8 cellular contexts compared by ENCODE assay signal in genomic region chr14:31024577-31025334, GRCh38. TPM values are rescaled to one million over a fixed set of nuclear protein-coding genes. Genes with fewer than 3 reads are reported as not detected.
DNase-seq lines count a peak whose midpoint lies in the region; ATAC-seq and TF ChIP-seq lines count a peak whose summit lies in the region.

No MANE protein-coding gene starts in this region.

- H3K27me3 ChIP-seq in BE2C: no peaks in the 10 kb centered on the region
- H3K27me3 ChIP-seq in lung (ENCODE audit: control insufficient read depth, insufficient read depth): no peaks in the 10 kb centered on the region
- no peaks in the 10 kb centered on the region for H3K27me3 ChIP-seq in upper lobe of right lung

- peaks cover 5% of the 10 kb centered on the region for H3K36me3 Mint-ChIP-seq in IgD-negative memory B cell
- peaks cover 35% of the 10 kb centered on the region for H3K36me3 Mint-ChIP-seq in brain

- H3K4me3 ChIP-seq in BE2C (ENCODE audit: low read depth, low read length) (peak overlapping the region; percentile 81), lung (peak overlapping the region; percentile 82), upper lobe of right lung (peak overlapping the region; percentile 78)

- H3K4me1 Mint-ChIP-seq in IgD-negative memory B cell: peaks cover 28 to 41% (median 39%) of the 10 kb centered on the region in 3 donors
- peaks cover 54% of the 10 kb centered on the region for H3K4me1 Mint-ChIP-seq in brain

- ATAC-seq in lung (ENCODE audit: insufficient read depth, low FRiP score): no peak
- ATAC-seq in upper lobe of right lung: no peak
- no peak for ATAC-seq in HG03159 (IDR thresholded peaks at IDR 0.05; ENCODE audit: unreplicated experiment)

- H3K4me1 ChIP-seq in BE2C (no peaks in the 10 kb centered on the region), lung (ENCODE audit: control insufficient read depth in 2 of 2, insufficient read depth in 2 of 2, low read length in 2 of 2) (peaks cover 5 to 12% of the 10 kb centered on the region in 2 donors), upper lobe of right lung (peaks cover 22% of the 10 kb centered on the region)

- intact Hi-C loops in upper lobe of right lung (cut with DNase I): loop anchor here (10.0 kb wide), 1 partner anchor 50 kb away; no protein-coding TSS in a partner anchor

- peak overlapping the region; percentile 92 to 99 for H3K27ac ChIP-seq in lung (ENCODE audit: low read depth in 1 of 2, low read length in 1 of 2)
- H3K27ac ChIP-seq in upper lobe of right lung: peak overlapping the region; percentile 97

- TF ChIP-seq CTCF in BE2C (IDR thresholded peaks at IDR 0.05; ENCODE audit: low read depth, low read length): no peak
- TF ChIP-seq CTCF in brain (conservative IDR thresholded peaks at IDR 0.05): no peak
- TF ChIP-seq CTCF in lung (IDR thresholded peaks at IDR 0.05; ENCODE audit: control extremely low read depth, extremely low read depth): no peak
- no peak for TF ChIP-seq CTCF in upper lobe of right lung (IDR thresholded peaks at IDR 0.05)

- H3K9me3 Mint-ChIP-seq in IgD-negative memory B cell (no peaks in the 10 kb centered on the region), brain (peaks cover 0 to 8% (median 4%) of the 10 kb centered on the region in 5 experiments)

- H3K4me3 Mint-ChIP-seq in IgD-negative memory B cell: peak overlapping the region; percentile 93 to 97 (median 96)
- H3K4me3 Mint-ChIP-seq in brain: peak overlapping the region; percentile 92 to 96 (median 94)

- H3K36me3 ChIP-seq in BE2C (peaks cover 22% of the 10 kb centered on the region), lung (ENCODE audit: control insufficient read depth in 2 of 2, insufficient read depth in 2 of 2, low read length in 2 of 2) (peaks cover 0 to 2% of the 10 kb centered on the region in 2 donors), upper lobe of right lung (peaks cover under 1% of the 10 kb centered on the region)

- H3K9me3 ChIP-seq in BE2C (no peaks in the 10 kb centered on the region), lung (ENCODE audit: control insufficient read depth in 2 of 2, insufficient read depth in 1 of 2, low read length in 1 of 2) (no peaks in the 10 kb centered on the region), upper lobe of right lung (no peaks in the 10 kb centered on the region)

- no peak for DNase-seq in BE2C
- DNase-seq in lung (ENCODE audit: low spot score): no peak
- DNase-seq in upper lobe of right lung: no peak
- DNase-seq in NK-92 (lab: John Stamatoyannopoulos, UW; ENCODE audit: unreplicated experiment): no peak
- no peak for DNase-seq in SHP77 (lab: John Stamatoyannopoulos, UW)

- H3K27ac Mint-ChIP-seq in IgD-negative memory B cell: peak overlapping the region; percentile 91 to 97 (median 95)
- peak overlapping the region; percentile 85 to 99 (median 93) for H3K27ac Mint-ChIP-seq in brain

- 6 to 11% methylated on average over 11 of the region's 11 CpGs for WGBS in lung, 2 donors

- H3K27me3 Mint-ChIP-seq in IgD-negative memory B cell (no peaks in the 10 kb centered on the region), brain (peaks cover 11% of the 10 kb centered on the region)

RNA-seq across cellular contexts. Expression of gene AP4S1, which starts 0.7 kb away (rescaled TPM):
- polyA plus RNA-seq in BE2C (2012; ENCODE audit: insufficient read depth, insufficient read length, low read depth): 4.7 TPM
- 9.7 TPM for polyA plus RNA-seq in IgD-negative memory B cell
- polyA plus RNA-seq in brain (ENCODE audit: insufficient read depth, low read depth, low replicate concordance): 8.0 TPM
- 10 to 100 TPM in 1 of 2 donors, 1 to 10 TPM in 1; 7.1 to 10.7 TPM for total RNA-seq in lung
- polyA plus RNA-seq in lung: 1 to 10 TPM; 5.4 to 7.5 TPM
- total RNA-seq in upper lobe of right lung: 7.1 TPM

RNA-seq across cellular contexts. Expression of gene STRN3, which starts 1.4 kb away (rescaled TPM):
- polyA plus RNA-seq in BE2C (2012; ENCODE audit: insufficient read depth, insufficient read length, low read depth): 25.4 TPM
- polyA plus RNA-seq in IgD-negative memory B cell (4.9 TPM), brain (ENCODE audit: insufficient read depth, low read depth, low replicate concordance) (8.9 TPM), lung (10 to 100 TPM; 10.6 to 10.8 TPM)
- total RNA-seq in lung (10 to 100 TPM; 27.1 to 86.8 TPM), upper lobe of right lung (35.0 TPM)
